2 cellular contexts compared by ENCODE assay signal in the genomic region with DNA sequence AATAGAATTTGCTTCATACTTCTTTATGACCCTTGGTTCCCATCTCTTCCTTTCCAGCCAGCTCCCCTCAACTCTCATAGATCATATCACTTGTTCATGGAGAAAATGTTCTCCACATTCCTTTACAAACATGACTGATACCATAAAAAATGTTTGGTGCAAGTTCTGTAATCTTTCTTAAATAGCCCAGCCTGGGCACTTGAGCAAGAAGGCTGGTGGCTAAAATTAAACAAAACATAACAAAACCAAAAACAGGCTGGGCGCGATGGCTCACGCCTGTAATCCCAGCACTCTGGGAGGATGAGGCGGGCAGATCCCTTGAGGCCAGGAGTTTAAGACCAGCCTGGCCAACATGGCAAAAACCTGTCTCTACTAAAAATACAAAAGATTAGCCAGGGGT.
TF ChIP-seq lines count a peak whose summit lies in the region.

No MANE protein-coding gene starts in this region.

TF ChIP-seq in SK-N-SH treated with all-trans-retinoic acid at 6 μM for 48 hours, 23 proteins besides CTCF, POLR2A, EP300 and RAD21 (continued from another document):
- TF ChIP-seq, protein P1, sequence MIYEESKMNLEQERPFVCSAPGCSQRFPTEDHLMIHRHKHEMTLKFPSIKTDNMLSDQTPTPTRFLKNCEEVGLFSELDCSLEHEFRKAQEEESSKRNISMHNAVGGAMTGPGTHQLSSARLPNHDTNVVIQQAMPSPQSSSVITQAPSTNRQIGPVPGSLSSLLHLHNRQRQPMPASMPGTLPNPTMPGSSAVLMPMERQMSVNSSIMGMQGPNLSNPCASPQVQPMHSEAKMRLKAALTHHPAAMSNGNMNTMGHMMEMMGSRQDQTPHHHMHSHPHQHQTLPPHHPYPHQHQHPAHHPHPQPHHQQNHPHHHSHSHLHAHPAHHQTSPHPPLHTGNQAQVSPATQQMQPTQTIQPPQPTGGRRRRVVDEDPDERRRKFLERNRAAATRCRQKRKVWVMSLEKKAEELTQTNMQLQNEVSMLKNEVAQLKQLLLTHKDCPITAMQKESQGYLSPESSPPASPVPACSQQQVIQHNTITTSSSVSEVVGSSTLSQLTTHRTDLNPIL (CRISPR knock-in tag; IDR thresholded peaks at IDR 0.05; ENCODE audit: low read depth), result no peak
- TF ChIP-seq TOX (CRISPR knock-in tag; IDR thresholded peaks at IDR 0.05; ENCODE audit: borderline replicate concordance) (no peak), ZFP3 (CRISPR knock-in tag; IDR thresholded peaks at IDR 0.05) (no peak), SNAI2 (CRISPR knock-in tag; IDR thresholded peaks at IDR 0.05) (no peak), ZNF8 (CRISPR knock-in tag; IDR thresholded peaks at IDR 0.05) (no peak), TCF4 (CRISPR knock-in tag; IDR thresholded peaks at IDR 0.05; ENCODE audit: borderline replicate concordance) (no peak)

TF ChIP-seq in SK-N-SH, 30 proteins besides CTCF, POLR2A, EP300 and RAD21 (continued from another document):
- TF ChIP-seq, protein P2, sequence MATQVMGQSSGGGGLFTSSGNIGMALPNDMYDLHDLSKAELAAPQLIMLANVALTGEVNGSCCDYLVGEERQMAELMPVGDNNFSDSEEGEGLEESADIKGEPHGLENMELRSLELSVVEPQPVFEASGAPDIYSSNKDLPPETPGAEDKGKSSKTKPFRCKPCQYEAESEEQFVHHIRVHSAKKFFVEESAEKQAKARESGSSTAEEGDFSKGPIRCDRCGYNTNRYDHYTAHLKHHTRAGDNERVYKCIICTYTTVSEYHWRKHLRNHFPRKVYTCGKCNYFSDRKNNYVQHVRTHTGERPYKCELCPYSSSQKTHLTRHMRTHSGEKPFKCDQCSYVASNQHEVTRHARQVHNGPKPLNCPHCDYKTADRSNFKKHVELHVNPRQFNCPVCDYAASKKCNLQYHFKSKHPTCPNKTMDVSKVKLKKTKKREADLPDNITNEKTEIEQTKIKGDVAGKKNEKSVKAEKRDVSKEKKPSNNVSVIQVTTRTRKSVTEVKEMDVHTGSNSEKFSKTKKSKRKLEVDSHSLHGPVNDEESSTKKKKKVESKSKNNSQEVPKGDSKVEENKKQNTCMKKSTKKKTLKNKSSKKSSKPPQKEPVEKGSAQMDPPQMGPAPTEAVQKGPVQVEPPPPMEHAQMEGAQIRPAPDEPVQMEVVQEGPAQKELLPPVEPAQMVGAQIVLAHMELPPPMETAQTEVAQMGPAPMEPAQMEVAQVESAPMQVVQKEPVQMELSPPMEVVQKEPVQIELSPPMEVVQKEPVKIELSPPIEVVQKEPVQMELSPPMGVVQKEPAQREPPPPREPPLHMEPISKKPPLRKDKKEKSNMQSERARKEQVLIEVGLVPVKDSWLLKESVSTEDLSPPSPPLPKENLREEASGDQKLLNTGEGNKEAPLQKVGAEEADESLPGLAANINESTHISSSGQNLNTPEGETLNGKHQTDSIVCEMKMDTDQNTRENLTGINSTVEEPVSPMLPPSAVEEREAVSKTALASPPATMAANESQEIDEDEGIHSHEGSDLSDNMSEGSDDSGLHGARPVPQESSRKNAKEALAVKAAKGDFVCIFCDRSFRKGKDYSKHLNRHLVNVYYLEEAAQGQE (IDR thresholded peaks at IDR 0.05; ENCODE audit: low read depth, low read length), result no peak
- TF ChIP-seq, protein P3, sequence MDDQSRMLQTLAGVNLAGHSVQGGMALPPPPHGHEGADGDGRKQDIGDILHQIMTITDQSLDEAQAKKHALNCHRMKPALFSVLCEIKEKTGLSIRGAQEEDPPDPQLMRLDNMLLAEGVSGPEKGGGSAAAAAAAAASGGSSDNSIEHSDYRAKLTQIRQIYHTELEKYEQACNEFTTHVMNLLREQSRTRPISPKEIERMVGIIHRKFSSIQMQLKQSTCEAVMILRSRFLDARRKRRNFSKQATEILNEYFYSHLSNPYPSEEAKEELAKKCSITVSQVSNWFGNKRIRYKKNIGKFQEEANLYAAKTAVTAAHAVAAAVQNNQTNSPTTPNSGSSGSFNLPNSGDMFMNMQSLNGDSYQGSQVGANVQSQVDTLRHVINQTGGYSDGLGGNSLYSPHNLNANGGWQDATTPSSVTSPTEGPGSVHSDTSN (IDR thresholded peaks at IDR 0.05), result no peak
- TF ChIP-seq TAF1 (IDR thresholded peaks at IDR 0.05; ENCODE audit: borderline replicate concordance, low read depth, low read length) (no peak), GATA2 (CRISPR knock-in tag; IDR thresholded peaks at IDR 0.05) (no peak)
- TF ChIP-seq, protein P4, sequence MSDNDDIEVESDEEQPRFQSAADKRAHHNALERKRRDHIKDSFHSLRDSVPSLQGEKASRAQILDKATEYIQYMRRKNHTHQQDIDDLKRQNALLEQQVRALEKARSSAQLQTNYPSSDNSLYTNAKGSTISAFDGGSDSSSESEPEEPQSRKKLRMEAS (IDR thresholded peaks at IDR 0.05; ENCODE audit: low read depth), result no peak
